Comparison of ENCODE assay signal across 2 cellular contexts in the genomic region with DNA sequence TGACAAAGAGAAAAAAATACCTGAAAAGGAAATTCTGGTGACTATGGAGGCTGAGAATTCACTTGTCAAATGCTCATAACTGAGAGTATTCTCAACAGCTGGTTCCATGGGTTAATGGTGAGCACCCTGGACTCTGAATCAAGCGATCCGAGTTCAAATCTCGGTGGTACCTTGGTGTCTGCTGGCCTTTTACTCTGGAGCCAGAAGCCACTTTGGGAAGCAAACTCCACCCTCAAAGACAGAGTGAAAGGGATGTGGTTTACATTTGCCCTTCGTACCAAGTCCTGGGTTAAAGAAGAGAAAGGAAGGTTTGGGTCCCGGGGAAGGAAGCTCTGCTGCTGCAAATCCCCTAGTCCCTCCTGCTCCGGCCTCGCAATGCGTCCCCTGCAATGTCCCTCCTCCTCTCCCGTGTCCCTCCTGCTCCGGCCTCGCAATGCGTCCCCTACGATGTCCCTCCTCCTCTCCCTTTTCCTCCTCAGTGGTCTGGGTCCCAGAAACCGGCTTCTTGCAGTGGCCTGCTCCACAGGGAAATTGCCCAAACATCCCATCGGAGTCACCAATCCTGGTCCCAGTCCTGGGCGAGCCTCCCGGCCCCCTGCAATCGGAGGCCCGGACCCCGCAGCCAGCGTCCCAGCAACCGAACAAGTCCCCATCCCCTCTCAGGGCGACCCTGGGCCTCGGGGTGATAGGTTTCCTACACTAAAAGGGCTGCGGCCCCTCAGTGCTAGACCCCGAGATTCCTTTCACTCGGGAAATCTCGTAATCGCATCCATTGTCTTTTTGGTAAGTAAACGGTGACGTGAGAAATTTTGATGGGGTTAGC.
TF ChIP-seq lines count a peak whose summit lies in the region.

No MANE protein-coding gene starts in this region.

TF ChIP-seq in HCT116, 20 proteins besides CTCF, POLR2A, EP300 and RAD21 (continued from another document):
- TF ChIP-seq TCF7L2 (IDR thresholded peaks at IDR 0.05; ENCODE audit: borderline replicate concordance, extremely low read depth, insufficient read depth, insufficient read length) (no peak), EZH2phosphoT487 (IDR thresholded peaks at IDR 0.05; ENCODE audit: borderline replicate concordance) (no peak), EGR1 (IDR thresholded peaks at IDR 0.05; ENCODE audit: low read depth) (no peak), CBX3 (IDR thresholded peaks at IDR 0.05; ENCODE audit: low read depth) (peak; percentile 78; the same call in 1 of the 2 replicates), POLR2AphosphoS5 (IDR thresholded peaks at IDR 0.05; ENCODE audit: low read depth, low read length) (no peak; the same call in 1 of the 2 replicates), SP1 (IDR thresholded peaks at IDR 0.05; ENCODE audit: low read depth) (0 out of 2 replicates have a peak, but pooled peaks have one; percentile 7), YY1 (IDR thresholded peaks at IDR 0.05; ENCODE audit: extremely low read depth, insufficient replicate concordance, low read depth, low read length) (peak; percentile 20)
- TF ChIP-seq, protein P1, sequence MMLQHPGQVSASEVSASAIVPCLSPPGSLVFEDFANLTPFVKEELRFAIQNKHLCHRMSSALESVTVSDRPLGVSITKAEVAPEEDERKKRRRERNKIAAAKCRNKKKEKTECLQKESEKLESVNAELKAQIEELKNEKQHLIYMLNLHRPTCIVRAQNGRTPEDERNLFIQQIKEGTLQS (IDR thresholded peaks at IDR 0.05) = peak; percentile 99

TF ChIP-seq in K562, 482 proteins besides CTCF, POLR2A, EP300 and RAD21 (continued from another document and continues in another):
- TF ChIP-seq BDP1 (IDR thresholded peaks at IDR 0.05; ENCODE audit: insufficient read depth, insufficient read length) = peak; percentile 47
- TF ChIP-seq KAT7 (CRISPR knock-in tag; IDR thresholded peaks at IDR 0.05; ENCODE audit: borderline replicate concordance) = no peak
- TF ChIP-seq TSC22D4 (tag; IDR thresholded peaks at IDR 0.05) = no peak
- no peak for TF ChIP-seq PHB2 (IDR thresholded peaks at IDR 0.05; ENCODE audit: low read depth)
- 0 out of 4 replicates have a peak, but pooled peaks have one; percentile 23 to 45 for TF ChIP-seq MAZ (CRISPR knock-in tag; conservative IDR thresholded peaks at IDR 0.05 in 1 of 2, IDR thresholded peaks at IDR 0.05 in 1 of 2)
- TF ChIP-seq MCM7 (IDR thresholded peaks at IDR 0.05) = no peak
- TF ChIP-seq, protein P2, sequence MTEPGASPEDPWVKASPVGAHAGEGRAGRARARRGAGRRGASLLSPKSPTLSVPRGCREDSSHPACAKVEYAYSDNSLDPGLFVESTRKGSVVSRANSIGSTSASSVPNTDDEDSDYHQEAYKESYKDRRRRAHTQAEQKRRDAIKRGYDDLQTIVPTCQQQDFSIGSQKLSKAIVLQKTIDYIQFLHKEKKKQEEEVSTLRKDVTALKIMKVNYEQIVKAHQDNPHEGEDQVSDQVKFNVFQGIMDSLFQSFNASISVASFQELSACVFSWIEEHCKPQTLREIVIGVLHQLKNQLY (CRISPR knock-in tag; conservative IDR thresholded peaks at IDR 0.05) = no peak
- no peak for TF ChIP-seq ILF3 (IDR thresholded peaks at IDR 0.05; ENCODE audit: borderline replicate concordance)
- TF ChIP-seq ZNF143 (CRISPR knock-in tag; IDR thresholded peaks at IDR 0.05) = no peak
- no peak for TF ChIP-seq HNRNPLL (IDR thresholded peaks at IDR 0.05; ENCODE audit: low read depth, low read length, poor library complexity, severe bottlenecking)
- TF ChIP-seq THRAP3 (IDR thresholded peaks at IDR 0.05; ENCODE audit: borderline replicate concordance) = no peak
- TF ChIP-seq OTX1 (CRISPR knock-in tag; IDR thresholded peaks at IDR 0.05) = 0 out of 2 replicates have a peak, but pooled peaks have one; percentile 41
- TF ChIP-seq, protein P3, sequence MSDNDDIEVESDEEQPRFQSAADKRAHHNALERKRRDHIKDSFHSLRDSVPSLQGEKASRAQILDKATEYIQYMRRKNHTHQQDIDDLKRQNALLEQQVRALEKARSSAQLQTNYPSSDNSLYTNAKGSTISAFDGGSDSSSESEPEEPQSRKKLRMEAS (CRISPR knock-in tag; IDR thresholded peaks at IDR 0.05) = no peak
- no peak for TF ChIP-seq ETV6 (IDR thresholded peaks at IDR 0.05; ENCODE audit: borderline replicate concordance in 1 of 2, low read depth in 2 of 2, low read length in 1 of 2)
- TF ChIP-seq ETV6 (CRISPR knock-in tag; IDR thresholded peaks at IDR 0.05; ENCODE audit: borderline replicate concordance) = no peak
- TF ChIP-seq BMI1 (IDR thresholded peaks at IDR 0.05; ENCODE audit: low read length) = no peak
- no peak for TF ChIP-seq ZNF124 (CRISPR knock-in tag; IDR thresholded peaks at IDR 0.05)
- no peak for TF ChIP-seq ZNF57 (CRISPR knock-in tag; IDR thresholded peaks at IDR 0.05)
- TF ChIP-seq CTBP1 (IDR thresholded peaks at IDR 0.05; ENCODE audit: borderline replicate concordance) = peak; percentile 75
- TF ChIP-seq SP2 (IDR thresholded peaks at IDR 0.05; ENCODE audit: extremely low read depth, low read depth, low read length, poor library complexity, severe bottlenecking) = no peak
- TF ChIP-seq GTF2E2 (tag; IDR thresholded peaks at IDR 0.05) = no peak
- no peak for TF ChIP-seq SMAD1 (IDR thresholded peaks at IDR 0.05; ENCODE audit: low read depth, low read length, partially characterized antibody)
- TF ChIP-seq PTTG1 (tag; IDR thresholded peaks at IDR 0.05; ENCODE audit: low read depth) = no peak
- no peak for TF ChIP-seq RHOXF2B (CRISPR knock-in tag; conservative IDR thresholded peaks at IDR 0.05)
- TF ChIP-seq ELF1 (tag; IDR thresholded peaks at IDR 0.05) = no peak
- no peak for TF ChIP-seq HNRNPL (IDR thresholded peaks at IDR 0.05; ENCODE audit: low read depth, low read length)
- no peak for TF ChIP-seq ETS2 (tag; IDR thresholded peaks at IDR 0.05; ENCODE audit: borderline replicate concordance, poor library complexity, severe bottlenecking)
- no peak for TF ChIP-seq ZNF217 (CRISPR knock-in tag; IDR thresholded peaks at IDR 0.05)
- TF ChIP-seq ZNF354B (CRISPR knock-in tag; IDR thresholded peaks at IDR 0.05) = no peak
- no peak for TF ChIP-seq RBBP5 (IDR thresholded peaks at IDR 0.05; ENCODE audit: borderline replicate concordance, insufficient read depth, low read length, poor library complexity, severe bottlenecking)
- TF ChIP-seq, protein P4, sequence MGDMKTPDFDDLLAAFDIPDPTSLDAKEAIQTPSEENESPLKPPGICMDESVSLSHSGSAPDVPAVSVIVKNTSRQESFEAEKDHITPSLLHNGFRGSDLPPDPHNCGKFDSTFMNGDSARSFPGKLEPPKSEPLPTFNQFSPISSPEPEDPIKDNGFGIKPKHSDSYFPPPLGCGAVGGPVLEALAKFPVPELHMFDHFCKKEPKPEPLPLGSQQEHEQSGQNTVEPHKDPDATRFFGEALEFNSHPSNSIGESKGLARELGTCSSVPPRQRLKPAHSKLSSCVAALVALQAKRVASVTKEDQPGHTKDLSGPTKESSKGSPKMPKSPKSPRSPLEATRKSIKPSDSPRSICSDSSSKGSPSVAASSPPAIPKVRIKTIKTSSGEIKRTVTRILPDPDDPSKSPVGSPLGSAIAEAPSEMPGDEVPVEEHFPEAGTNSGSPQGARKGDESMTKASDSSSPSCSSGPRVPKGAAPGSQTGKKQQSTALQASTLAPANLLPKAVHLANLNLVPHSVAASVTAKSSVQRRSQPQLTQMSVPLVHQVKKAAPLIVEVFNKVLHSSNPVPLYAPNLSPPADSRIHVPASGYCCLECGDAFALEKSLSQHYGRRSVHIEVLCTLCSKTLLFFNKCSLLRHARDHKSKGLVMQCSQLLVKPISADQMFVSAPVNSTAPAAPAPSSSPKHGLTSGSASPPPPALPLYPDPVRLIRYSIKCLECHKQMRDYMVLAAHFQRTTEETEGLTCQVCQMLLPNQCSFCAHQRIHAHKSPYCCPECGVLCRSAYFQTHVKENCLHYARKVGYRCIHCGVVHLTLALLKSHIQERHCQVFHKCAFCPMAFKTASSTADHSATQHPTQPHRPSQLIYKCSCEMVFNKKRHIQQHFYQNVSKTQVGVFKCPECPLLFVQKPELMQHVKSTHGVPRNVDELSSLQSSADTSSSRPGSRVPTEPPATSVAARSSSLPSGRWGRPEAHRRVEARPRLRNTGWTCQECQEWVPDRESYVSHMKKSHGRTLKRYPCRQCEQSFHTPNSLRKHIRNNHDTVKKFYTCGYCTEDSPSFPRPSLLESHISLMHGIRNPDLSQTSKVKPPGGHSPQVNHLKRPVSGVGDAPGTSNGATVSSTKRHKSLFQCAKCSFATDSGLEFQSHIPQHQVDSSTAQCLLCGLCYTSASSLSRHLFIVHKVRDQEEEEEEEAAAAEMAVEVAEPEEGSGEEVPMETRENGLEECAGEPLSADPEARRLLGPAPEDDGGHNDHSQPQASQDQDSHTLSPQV (IDR thresholded peaks at IDR 0.05) = peak; percentile 34; the same call in 1 of the 2 replicates
- TF ChIP-seq TCF7 (IDR thresholded peaks at IDR 0.05; ENCODE audit: borderline replicate concordance) = no peak
- TF ChIP-seq MTA1 (IDR thresholded peaks at IDR 0.05; ENCODE audit: borderline replicate concordance) = peak; percentile 52; the same call in 1 of the 2 replicates
- TF ChIP-seq, protein P5, sequence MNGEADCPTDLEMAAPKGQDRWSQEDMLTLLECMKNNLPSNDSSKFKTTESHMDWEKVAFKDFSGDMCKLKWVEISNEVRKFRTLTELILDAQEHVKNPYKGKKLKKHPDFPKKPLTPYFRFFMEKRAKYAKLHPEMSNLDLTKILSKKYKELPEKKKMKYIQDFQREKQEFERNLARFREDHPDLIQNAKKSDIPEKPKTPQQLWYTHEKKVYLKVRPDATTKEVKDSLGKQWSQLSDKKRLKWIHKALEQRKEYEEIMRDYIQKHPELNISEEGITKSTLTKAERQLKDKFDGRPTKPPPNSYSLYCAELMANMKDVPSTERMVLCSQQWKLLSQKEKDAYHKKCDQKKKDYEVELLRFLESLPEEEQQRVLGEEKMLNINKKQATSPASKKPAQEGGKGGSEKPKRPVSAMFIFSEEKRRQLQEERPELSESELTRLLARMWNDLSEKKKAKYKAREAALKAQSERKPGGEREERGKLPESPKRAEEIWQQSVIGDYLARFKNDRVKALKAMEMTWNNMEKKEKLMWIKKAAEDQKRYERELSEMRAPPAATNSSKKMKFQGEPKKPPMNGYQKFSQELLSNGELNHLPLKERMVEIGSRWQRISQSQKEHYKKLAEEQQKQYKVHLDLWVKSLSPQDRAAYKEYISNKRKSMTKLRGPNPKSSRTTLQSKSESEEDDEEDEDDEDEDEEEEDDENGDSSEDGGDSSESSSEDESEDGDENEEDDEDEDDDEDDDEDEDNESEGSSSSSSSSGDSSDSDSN (IDR thresholded peaks at IDR 0.05; ENCODE audit: borderline replicate concordance in 1 of 2, low read depth in 2 of 2, low read length in 2 of 2) = peak in 1 of 2 experiments; percentile 37; a peak in 1 of 4 replicates
- TF ChIP-seq, protein P6, sequence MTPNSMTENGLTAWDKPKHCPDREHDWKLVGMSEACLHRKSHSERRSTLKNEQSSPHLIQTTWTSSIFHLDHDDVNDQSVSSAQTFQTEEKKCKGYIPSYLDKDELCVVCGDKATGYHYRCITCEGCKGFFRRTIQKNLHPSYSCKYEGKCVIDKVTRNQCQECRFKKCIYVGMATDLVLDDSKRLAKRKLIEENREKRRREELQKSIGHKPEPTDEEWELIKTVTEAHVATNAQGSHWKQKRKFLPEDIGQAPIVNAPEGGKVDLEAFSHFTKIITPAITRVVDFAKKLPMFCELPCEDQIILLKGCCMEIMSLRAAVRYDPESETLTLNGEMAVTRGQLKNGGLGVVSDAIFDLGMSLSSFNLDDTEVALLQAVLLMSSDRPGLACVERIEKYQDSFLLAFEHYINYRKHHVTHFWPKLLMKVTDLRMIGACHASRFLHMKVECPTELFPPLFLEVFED (CRISPR knock-in tag; conservative IDR thresholded peaks at IDR 0.05) = 0 out of 2 replicates have a peak, but pooled peaks have one; percentile 43
- no peak for TF ChIP-seq ZNF668 (CRISPR knock-in tag; IDR thresholded peaks at IDR 0.05)
- TF ChIP-seq SREBF2 (CRISPR knock-in tag; IDR thresholded peaks at IDR 0.05) = no peak
- TF ChIP-seq MXI1 (IDR thresholded peaks at IDR 0.05; ENCODE audit: low read depth, low read length) = no peak
